1 cellular context compared by ENCODE assay signal in the genomic region with DNA sequence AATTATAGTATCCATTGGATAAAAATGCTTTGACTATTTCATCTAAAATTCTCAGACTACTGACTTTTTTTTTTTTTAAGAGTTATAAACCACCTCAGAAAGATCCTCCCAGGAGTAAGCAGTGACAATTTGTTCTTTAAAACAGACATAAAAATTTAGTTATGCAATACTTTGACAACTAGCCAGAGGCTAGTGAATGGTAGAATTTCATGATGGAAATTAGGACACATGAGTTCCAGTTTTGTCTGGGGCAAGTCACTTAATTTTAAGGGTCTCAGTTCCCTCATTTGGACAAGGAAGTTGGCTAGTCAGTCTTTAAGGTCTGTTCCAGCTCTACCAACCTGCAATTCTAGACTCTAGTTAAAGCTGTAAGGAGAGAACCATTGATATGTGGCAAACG.
TF ChIP-seq lines count a peak whose summit lies in the region.

No MANE protein-coding gene starts in this region.

TF ChIP-seq in HCT116, 20 proteins besides CTCF, POLR2A, EP300 and RAD21 (continued from another document):
- TF ChIP-seq TCF7L2 (IDR thresholded peaks at IDR 0.05; ENCODE audit: borderline replicate concordance, extremely low read depth, insufficient read depth, insufficient read length), result no peak
- no peak for TF ChIP-seq ZFX (IDR thresholded peaks at IDR 0.05)
- no peak for TF ChIP-seq CBX3 (IDR thresholded peaks at IDR 0.05; ENCODE audit: low read depth)
- no peak for TF ChIP-seq EZH2phosphoT487 (IDR thresholded peaks at IDR 0.05; ENCODE audit: borderline replicate concordance)
- TF ChIP-seq ZNF274 (IDR thresholded peaks at IDR 0.05; ENCODE audit: low read depth, low read length), result no peak
- TF ChIP-seq JUND (IDR thresholded peaks at IDR 0.05), result no peak
- TF ChIP-seq, protein P1, sequence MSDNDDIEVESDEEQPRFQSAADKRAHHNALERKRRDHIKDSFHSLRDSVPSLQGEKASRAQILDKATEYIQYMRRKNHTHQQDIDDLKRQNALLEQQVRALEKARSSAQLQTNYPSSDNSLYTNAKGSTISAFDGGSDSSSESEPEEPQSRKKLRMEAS (IDR thresholded peaks at IDR 0.05), result no peak
- no peak for TF ChIP-seq SIN3A (IDR thresholded peaks at IDR 0.05; ENCODE audit: low read depth)
